Comparison of ENCODE assay signal across 10 cellular contexts in genomic region chr7:139774376-139774775, GRCh38. TPM values are rescaled to one million over a fixed set of nuclear protein-coding genes. Genes with fewer than 3 reads are reported as not detected.
DNase-seq lines count a peak whose midpoint lies in the region; ATAC-seq and FAIRE-seq lines count a peak whose summit lies in the region.
"Had no signal": no experiment of that assay in that cellular context is flagged by ENCODE, and none has a peak within 500 bp of the region (broad histone marks: within the 10 kb centered on the region; RNA-seq: fewer than 3 reads in every experiment).

No MANE protein-coding gene starts in this region.

- H3K4me3 ChIP-seq in endocrine pancreas (ENCODE audit: control insufficient read depth, insufficient read depth, low read length) (peak overlapping the region; percentile 98), MG63 (no peak overlapping the region)

- intact Hi-C loops in Right ventricle myocardium superior (cut with DNase I) = no loop called here

- no peak for ATAC-seq in Right ventricle myocardium superior (ENCODE audit: poor library complexity)

- FAIRE-seq in RCC 7860 (lab: Jason Lieb, UNC) = peak; percentile 97

- H3K9me3 ChIP-seq in endocrine pancreas (ENCODE audit: control insufficient read depth, low read length) (no peaks in the 10 kb centered on the region), MG63 (no peaks in the 10 kb centered on the region)

- H3K27me3 ChIP-seq in endocrine pancreas (ENCODE audit: control insufficient read depth, insufficient read depth, low read length) (no peaks in the 10 kb centered on the region), MG63 (no peaks in the 10 kb centered on the region)

- peaks cover 32% of the 10 kb centered on the region for H3K4me1 ChIP-seq in endocrine pancreas (ENCODE audit: control insufficient read depth, insufficient read depth, low read length)

- no peaks in the 10 kb centered on the region for H3K36me3 ChIP-seq in endocrine pancreas (ENCODE audit: control insufficient read depth, insufficient read depth, low read length)
- peaks cover 16% of the 10 kb centered on the region for H3K36me3 ChIP-seq in MG63

- H3K9ac ChIP-seq in endocrine pancreas (ENCODE audit: control insufficient read depth, insufficient read depth, low read length) = no peak overlapping the region
- H3K9ac ChIP-seq: parathyroid adenoma had no signal

- peak; percentile 50 for DNase-seq in Daoy (ENCODE audit: low read depth)
- peak; percentile 90 for DNase-seq in RCC 7860 (ENCODE audit: low spot score)
- DNase-seq in non-pigmented ciliary epithelial cell (ENCODE audit: low read depth) = peak; percentile 79
- DNase-seq in OCI-M2 (lab: John Stamatoyannopoulos, UW; ENCODE audit: unreplicated experiment) = no peak
- DNase-seq in MG63 = no peak
- no peak for DNase-seq in stimulated activated CD4-positive, alpha-beta T cell treated with anti-CD3 and anti-CD28 coated beads, Interleukin-2, amount 100 ng/mL, for 48 hours
- no peak for DNase-seq in Right ventricle myocardium superior
- DNase-seq: glutamatergic neuron had no signal

RNA-seq across cellular contexts. Expression of gene HIPK2, which starts 3.4 kb away (rescaled TPM):
- total RNA-seq in Daoy (2014; rRNA removed; shearing (Covaris generic)) = 10.4 and 12.2 TPM in 2 replicates
- 1.5 and 2.0 TPM in 2 replicates for total RNA-seq in MG63 (2014; rRNA removed; shearing (Covaris generic); ENCODE audit: low replicate concordance)
- total RNA-seq in Right ventricle myocardium superior = 88.5 TPM

RNA-seq across cellular contexts. Expression of gene TBXAS1, which starts 54.7 kb away (rescaled TPM):
- 4.5 and 6.3 TPM in 2 replicates for total RNA-seq in Daoy (2014; rRNA removed; shearing (Covaris generic))
- 0.56 TPM in 1 of 2 replicates, not detected in the other for total RNA-seq in MG63 (2014; rRNA removed; shearing (Covaris generic); ENCODE audit: low replicate concordance)
- 4.2 TPM for total RNA-seq in Right ventricle myocardium superior

Comparison
In these comparisons a context has a peak if more than half of its experiments do, and no peak if none do; other contexts are left out.
1. DNase-seq: peak in Daoy (single experiment), RCC 7860 (single experiment) and non-pigmented ciliary epithelial cell (single experiment); none in OCI-M2 (single experiment), MG63 (single experiment), stimulated activated CD4-positive, alpha-beta T cell treated with anti-CD3 and anti-CD28 coated beads, Interleukin-2, amount 100 ng/mL, for 48 hours (0 of 2) and Right ventricle myocardium superior (single experiment).